In the genomic region with DNA sequence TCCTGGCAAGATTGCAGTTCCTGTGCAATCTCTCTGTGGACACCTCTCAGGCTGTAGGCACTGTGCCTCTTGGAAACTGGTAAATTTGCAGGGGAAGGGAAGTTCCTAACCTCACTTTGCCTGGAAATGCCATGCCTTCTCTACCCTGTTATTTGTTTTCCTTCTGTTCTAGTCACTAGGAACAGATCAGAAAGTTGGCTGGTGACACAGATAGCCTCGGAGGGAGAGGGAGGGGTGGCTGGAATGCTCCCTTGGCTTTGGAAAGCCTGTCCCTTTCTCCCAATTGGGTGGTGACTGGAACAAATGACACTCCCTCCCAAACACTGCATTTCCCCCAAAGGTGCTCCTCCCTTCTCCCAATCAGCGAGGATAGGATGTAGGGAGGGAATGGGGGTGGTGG, we compare ENCODE assay signal across 14 cellular contexts.
DNase-seq lines count a peak whose midpoint lies in the region; ATAC-seq and TF ChIP-seq lines count a peak whose summit lies in the region.
"Had no signal": no experiment of that assay in that cellular context is flagged by ENCODE, and none has a peak within 500 bp of the region (broad histone marks: within the 10 kb centered on the region; RNA-seq: fewer than 3 reads in every experiment).

No MANE protein-coding gene starts in this region.

- H3K4me3 ChIP-seq in mammary epithelial cell (replicated peaks in 1 of 3; ENCODE audit: insufficient read depth in 1 of 3, low read depth in 2 of 3, low read length in 3 of 3) = no peak overlapping the region
- H3K4me3 ChIP-seq in breast epithelium = no peak overlapping the region
- H3K4me3 ChIP-seq in heart right ventricle = no peak overlapping the region
- H3K4me3 ChIP-seq: GM23248 had no signal

- in situ Hi-C loops in mammary epithelial cell (cut with MboI; ENCODE audit: low sequenced_read_pairs in 2 of 2) = no loop called here

- TF ChIP-seq CTCF in mammary epithelial cell (conservative IDR thresholded peaks at IDR 0.05 in 1 of 2, IDR thresholded peaks at IDR 0.05 in 1 of 2; ENCODE audit: extremely low read depth in 1 of 2, insufficient read depth in 1 of 2, low read depth in 1 of 2, low read length in 2 of 2) = no peak
- TF ChIP-seq CTCF in breast epithelium (IDR thresholded peaks at IDR 0.05) = no peak
- no peak for TF ChIP-seq CTCF in heart right ventricle (IDR thresholded peaks at IDR 0.05)

- CTCF ChIA-PET in mammary epithelial cell (lab: Charles Lee; ENCODE audit: low non-redundant PET) = no interaction called here

- BruUV-seq in mammary epithelial cell (replicated peaks; lab: Mats Ljungman, UMichigan) = no TSS peak

- H3K79me2 ChIP-seq in mammary epithelial cell (ENCODE audit: insufficient read depth, low read length) = no peaks in the 10 kb centered on the region

- intact Hi-C loops in mammary epithelial cell (cut with micrococcal nuclease) (no loop called here), breast epithelium (cut with DNase I; ENCODE audit: low total_unique reads) (no loop called here), heart right ventricle (cut with DNase I) (loop anchor here in 1 of 10 donors (5.0 kb wide), 1 partner anchor 135 kb away; no protein-coding TSS in a partner anchor)

- H2AFZ ChIP-seq in mammary epithelial cell (ENCODE audit: low read depth, low read length) = peak overlapping the region; percentile 25
- H2AFZ ChIP-seq: GM23248 had no signal

- H3K4me1 ChIP-seq in mammary epithelial cell (ENCODE audit: insufficient read depth, low read length) (peaks cover 15% of the 10 kb centered on the region), breast epithelium (no peaks in the 10 kb centered on the region), heart right ventricle (peaks cover 0 to 26% (median 12%) of the 10 kb centered on the region in 9 donors)

- DNase-seq in mammary epithelial cell = no peak
- DNase-seq in breast epithelium (ENCODE audit: low spot score in 2 of 2) = no peak
- peak in 1 of 2 donors; percentile 19 for DNase-seq in heart right ventricle
- peak; percentile 31 for DNase-seq in iPS-NIHi7 (ENCODE audit: extremely low spot score)
- DNase-seq in amygdala (lab: John Stamatoyannopoulos, UW) = no peak
- DNase-seq in NCI-H1694 treated with DMSO at 0.1 percent for 48 hours (lab: John Stamatoyannopoulos, UW) = no peak
- DNase-seq: CD8-positive, alpha-beta T cell; COR-L47; DMS153; DMS79 treated with DMSO at 0.1 percent for 48 hours; EL; GM23248 had no signal

- 17% methylated on average over 2 of the region's 2 CpGs for WGBS in mammary epithelial cell (ENCODE audit: low coverage, missing lambda C conversion rate)
- 5 to 7% methylated on average over 2 of the region's 2 CpGs for WGBS in heart right ventricle, 2 donors

- ATAC-seq in heart right ventricle (peak; percentile 55 to 97 (median 88)), HG03442 (IDR thresholded peaks at IDR 0.05; ENCODE audit: unreplicated experiment) (no peak)
- ATAC-seq: CD8-positive, alpha-beta T cell had no signal

- H3K4me2 ChIP-seq in mammary epithelial cell (ENCODE audit: insufficient read depth, low read depth, low read length) = no peak overlapping the region

- no peaks in the 10 kb centered on the region for H3K9me3 ChIP-seq in mammary epithelial cell (replicated peaks; ENCODE audit: insufficient read depth, low read length)
- H3K9me3 ChIP-seq in breast epithelium = no peaks in the 10 kb centered on the region
- no peaks in the 10 kb centered on the region for H3K9me3 ChIP-seq in heart right ventricle

- dilution Hi-C loops in mammary epithelial cell (cut with HindIII; ENCODE audit: low sequenced_read_pairs) = no loop called here

- H3K27me3 ChIP-seq in mammary epithelial cell (ENCODE audit: insufficient read depth, low read length) = no peaks in the 10 kb centered on the region
- H3K27me3 ChIP-seq in breast epithelium = no peaks in the 10 kb centered on the region
- no peaks in the 10 kb centered on the region for H3K27me3 ChIP-seq in heart right ventricle

- H3K27ac ChIP-seq in mammary epithelial cell (ENCODE audit: insufficient read depth, low read depth, low read length) (no peak overlapping the region), breast epithelium (no peak overlapping the region), heart right ventricle (peak overlapping the region in 1 of 10 donors; percentile 16)
- H3K27ac ChIP-seq: 22Rv1, GM23248 had no signal

- H3K9ac ChIP-seq in mammary epithelial cell (ENCODE audit: insufficient read depth, low read length) = no peak overlapping the region
- H3K9ac ChIP-seq: GM23248 had no signal

- TF ChIP-seq POLR2A in breast epithelium (IDR thresholded peaks at IDR 0.05) = no peak

- H3K36me3 ChIP-seq in mammary epithelial cell (ENCODE audit: insufficient read depth, low read length) (no peaks in the 10 kb centered on the region), breast epithelium (no peaks in the 10 kb centered on the region), heart right ventricle (no peaks in the 10 kb centered on the region)

- no peaks in the 10 kb centered on the region for H4K20me1 ChIP-seq in mammary epithelial cell (ENCODE audit: insufficient read depth, low read length)
